ENCODE assay signal across 3 cellular contexts in genomic region chr6:35942355-35942754, GRCh38.
TF ChIP-seq lines count a peak whose summit lies in the region.

No MANE protein-coding gene starts in this region.

TF ChIP-seq in SK-N-SH, 30 proteins besides CTCF, POLR2A, EP300 and RAD21:
- 0 out of 2 replicates have a peak, but pooled peaks have one; percentile 53 for TF ChIP-seq REST (IDR thresholded peaks at IDR 0.05; ENCODE audit: low read depth, low read length)
- no peak for TF ChIP-seq USF1 (IDR thresholded peaks at IDR 0.05; ENCODE audit: borderline replicate concordance, low read depth)
- no peak for TF ChIP-seq RFX5 (IDR thresholded peaks at IDR 0.05; ENCODE audit: low read length)

TF ChIP-seq in SK-N-SH treated with all-trans-retinoic acid at 6 μM for 48 hours, 23 proteins besides CTCF, POLR2A, EP300 and RAD21 (continued from another document):
- no peak for TF ChIP-seq PATZ1 (CRISPR knock-in tag; IDR thresholded peaks at IDR 0.05; ENCODE audit: borderline replicate concordance)

TF ChIP-seq in HCT116, 20 proteins besides CTCF, POLR2A, EP300 and RAD21:
- TF ChIP-seq REST (IDR thresholded peaks at IDR 0.05; ENCODE audit: low read depth), result peak; percentile 48
- no peak for TF ChIP-seq EZH2phosphoT487 (IDR thresholded peaks at IDR 0.05; ENCODE audit: borderline replicate concordance)
